Comparison of ENCODE assay signal across 8 cellular contexts in the genomic region with DNA sequence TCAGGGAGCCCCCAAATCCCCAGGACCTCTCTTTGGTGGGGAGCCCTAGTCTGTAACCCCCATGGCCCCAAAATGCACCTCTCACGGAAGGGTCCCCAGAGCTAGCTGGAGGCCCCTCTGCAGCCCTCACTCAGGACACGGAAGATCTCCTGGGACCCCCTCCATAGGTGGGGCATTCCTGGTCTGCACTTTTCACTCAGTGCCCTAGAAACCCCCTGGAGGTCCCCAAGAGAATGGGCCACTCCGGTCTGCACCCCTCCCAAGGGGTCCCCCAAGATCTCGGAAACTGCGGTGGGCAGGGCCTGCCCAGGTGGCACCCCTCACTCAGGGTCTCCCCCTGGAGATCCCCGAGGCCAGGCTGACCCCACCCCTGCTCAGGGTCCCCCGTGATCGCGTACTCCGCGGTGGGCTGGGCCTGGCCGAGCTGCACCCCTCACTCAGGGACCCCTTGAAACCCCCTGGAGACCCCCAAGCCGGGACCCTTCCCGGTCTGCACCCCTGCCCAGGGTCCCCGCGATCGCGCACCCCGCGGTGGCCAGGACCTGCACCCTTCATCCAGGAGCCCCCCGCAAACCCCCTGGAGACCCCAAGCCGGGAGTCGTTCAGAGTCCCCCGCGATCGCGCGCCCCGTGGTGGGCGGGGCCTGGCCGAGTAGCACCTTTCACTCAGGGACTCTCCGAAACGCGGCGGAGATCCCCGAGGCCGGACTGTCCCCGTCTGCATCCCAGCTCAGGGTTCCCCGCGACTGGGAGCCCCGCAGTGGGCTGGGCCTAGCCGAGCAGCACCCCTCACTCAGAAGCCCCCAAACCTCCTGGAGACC. TPM values are rescaled to one million over a fixed set of nuclear protein-coding genes. Genes with fewer than 3 reads are reported as not detected.
DNase-seq lines count a peak whose midpoint lies in the region; ATAC-seq and TF ChIP-seq lines count a peak whose summit lies in the region.

No MANE protein-coding gene starts in this region.

- H3K4me1 ChIP-seq in muscle layer of duodenum (ENCODE audit: control insufficient read depth in 1 of 2, insufficient read depth in 2 of 2, low read length in 2 of 2) = peaks cover 0 to 14% of the 10 kb centered on the region in 2 donors
- H3K4me1 ChIP-seq in tibial nerve = peaks cover 0 to 25% (median 12%) of the 10 kb centered on the region in 4 donors

- TF ChIP-seq POLR2A in tibial nerve (IDR thresholded peaks at IDR 0.05) = no peak

- H3K36me3 ChIP-seq in muscle layer of duodenum (ENCODE audit: control insufficient read depth in 1 of 2, insufficient read depth in 2 of 2, low read length in 2 of 2) (no peaks in the 10 kb centered on the region), tibial nerve (peaks cover 0 to 25% (median 0%) of the 10 kb centered on the region in 3 donors)

- WGBS in tibial nerve, 2 donors = 9 to 43% methylated on average over 4 to 22 of the region's 42 CpGs

- TF ChIP-seq EP300 in tibial nerve (IDR thresholded peaks at IDR 0.05) = no peak

- ATAC-seq in Right ventricle myocardium inferior (peak; percentile 23), HG03442 (IDR thresholded peaks at IDR 0.05; ENCODE audit: unreplicated experiment) (peak; percentile 13)

- H3K4me3 ChIP-seq in muscle layer of duodenum (ENCODE audit: low read depth in 1 of 2, low read length in 2 of 2) (peak overlapping the region; percentile 66 to 94), tibial nerve (peak overlapping the region; percentile 65 to 100 (median 86))

- intact Hi-C loops in Right ventricle myocardium inferior (cut with DNase I) = no loop called here
- intact Hi-C loops in cardiac septum (cut with DNase I) = loop anchor here (2.0 kb wide), 1 partner anchor 29 kb away; a partner anchor contains a TSS

- no peaks in the 10 kb centered on the region for H3K27me3 ChIP-seq in muscle layer of duodenum (ENCODE audit: low read depth, low read length)
- H3K27me3 ChIP-seq in tibial nerve = no peaks in the 10 kb centered on the region

- DNase-seq in Right ventricle myocardium inferior (ENCODE audit: missing footprints) (peak; percentile 70), cardiac septum (ENCODE audit: low spot score) (no peak), tibial nerve (ENCODE audit: low spot score in 2 of 2) (no peak), Kasumi-1 (lab: John Stamatoyannopoulos, UW) (no peak)
- DNase-seq in activated CD4-positive, CD25-positive, alpha-beta regulatory T cell treated with anti-CD3 and anti-CD28 coated beads, Interleukin-2, amount 50 U/mL, for 72 hours = peak; percentile 64
- DNase-seq in effector CD8-positive, alpha-beta T cell (lab: John Stamatoyannopoulos, UW) = peak; percentile 46

- H3K9me3 ChIP-seq in muscle layer of duodenum (ENCODE audit: control insufficient read depth in 1 of 2, low read length in 2 of 2) (no peaks in the 10 kb centered on the region), tibial nerve (no peaks in the 10 kb centered on the region)

- H3K27ac ChIP-seq in muscle layer of duodenum (ENCODE audit: low read length) (no peak overlapping the region), tibial nerve (peak overlapping the region in 2 of 4 donors; percentile 68 to 79)

- no peak for TF ChIP-seq CTCF in tibial nerve (IDR thresholded peaks at IDR 0.05)

RNA-seq across cellular contexts. Expression of a gene that starts 1.1 kb away (rescaled TPM):
- total RNA-seq in Right ventricle myocardium inferior (19.2 TPM), cardiac septum (13.2 TPM), tibial nerve (10 to 100 TPM; 15.3 to 53.1 (median 25.9) TPM)

RNA-seq across cellular contexts. Expression of a gene that starts 20.2 kb away (rescaled TPM):
- total RNA-seq in Right ventricle myocardium inferior = 39.8 TPM
- total RNA-seq in cardiac septum = 54.4 TPM
- 100 to 1,000 TPM; 230 to 440 (median 337) TPM for total RNA-seq in tibial nerve

RNA-seq across cellular contexts. Expression of a gene that starts 28.3 kb away (rescaled TPM):
- total RNA-seq in Right ventricle myocardium inferior (86.9 TPM), cardiac septum (57.3 TPM), tibial nerve (10 to 100 TPM; 28.8 to 48.9 (median 32.3) TPM)

Comparison
In these comparisons a context has a peak if more than half of its experiments do, and no peak if none do; other contexts are left out.
1. DNase-seq: peak in Right ventricle myocardium inferior (single experiment), activated CD4-positive, CD25-positive, alpha-beta regulatory T cell treated with anti-CD3 and anti-CD28 coated beads, Interleukin-2, amount 50 U/mL, for 72 hours (single experiment) and effector CD8-positive, alpha-beta T cell (single experiment); none in cardiac septum (single experiment), tibial nerve (0 of 2) and Kasumi-1 (0 of 2).